29 cellular contexts compared by ENCODE assay signal in the genomic region with DNA sequence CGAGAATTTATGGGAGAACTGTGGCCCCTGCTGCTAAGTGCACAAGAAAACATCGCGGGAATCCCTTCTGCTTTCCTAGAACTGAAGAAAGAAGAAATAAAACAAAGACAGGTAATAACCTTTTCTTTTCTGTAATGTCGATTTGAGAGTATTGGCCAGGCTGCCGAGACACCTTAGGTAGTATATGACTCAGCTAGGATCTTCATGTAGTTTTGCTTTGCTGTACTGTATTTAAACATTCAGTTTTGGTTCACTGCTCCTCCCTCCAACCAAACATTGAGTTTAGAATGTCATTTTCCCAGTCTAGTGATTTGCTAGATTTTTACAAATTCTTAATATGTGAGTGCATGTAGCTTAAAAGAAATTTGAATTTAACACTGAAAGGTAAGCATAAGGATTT.
"Had no signal": no experiment of that assay in that cellular context is flagged by ENCODE, and none has a peak within 500 bp of the region (broad histone marks: within the 10 kb centered on the region; RNA-seq: fewer than 3 reads in every experiment).

No MANE protein-coding gene starts in this region.

- H3K4me3 ChIP-seq: adrenal gland, body of pancreas, gastrocnemius medialis, hepatocyte, left ventricle myocardium inferior, lung, mucosa of descending colon, testis, transverse colon, vagina had no signal

- H3K9me3 ChIP-seq: adrenal gland, body of pancreas, gastrocnemius medialis, left ventricle myocardium inferior, mucosa of descending colon, testis, transverse colon, vagina had no signal

- H3K27ac Mint-ChIP-seq: activated B cell treated with CpG ODN at 0.5 μM for 24 hours; activated T-helper 1 cell treated with anti-CD3 and anti-CD28 coated beads, Interleukin-12 subunit alpha, Interleukin-12 subunit beta, Interleukin-2, Interleukin-4 antibody, amounts not matched to agents 30 ng/mL and 10 ng/mL and 1 ng/mL, durations not matched to agents 14 hours and 24 hours and 36 hours had no signal

- H2AFZ ChIP-seq: hepatocyte had no signal

- ATAC-seq: body of pancreas; gastrocnemius medialis; mucosa of descending colon; natural killer cell treated with Interleukin-12 subunit alpha and Interleukin-12 subunit beta and Interleukin-15 and Interleukin-18, amount 100 ng/mL, for 72 hours; right cardiac atrium; SK-N-SH treated with all-trans-retinoic acid at 6 μM for 48 hours had no signal

- FAIRE-seq: colon, endometrium had no signal

- DNase-seq: activated B cell treated with CpG ODN at 0.5 μM for 24 hours; activated CD4-positive, alpha-beta T cell treated with anti-CD3 and anti-CD28 coated beads, Interleukin-2, amount 50 U/mL, for 4 hours; activated effector memory CD4-positive, alpha-beta T cell treated with anti-CD3 and anti-CD28 coated beads, Interleukin-2, amount 50 U/mL, for 16 hours; adrenal gland; aorta; body of pancreas; dermis blood vessel endothelial cell; effector CD4-positive, alpha-beta T cell; gastrocnemius medialis; islet precursor cell; left ventricle myocardium inferior; mesendoderm; mucosa of descending colon; posterior cingulate gyrus; right cardiac atrium; stimulated activated CD4-positive, alpha-beta T cell treated with anti-CD3 and anti-CD28 coated beads, Interleukin-15, amount 100 ng/mL, for 24 hours; stimulated activated CD4-positive, alpha-beta T cell treated with anti-CD3 and anti-CD28 coated beads, Interleukin-2, amount 100 ng/mL, for 24 hours; stimulated activated naive CD4-positive, alpha-beta T cell; testis; transverse colon had no signal

- H3K4me2 ChIP-seq: hepatocyte had no signal

- H3K27me3 Mint-ChIP-seq: activated B cell treated with CpG ODN at 0.5 μM for 24 hours; natural killer cell treated with Interleukin-12 subunit alpha and Interleukin-12 subunit beta and Interleukin-15 and Interleukin-18, amount 100 ng/mL, for 72 hours had no signal

- H3K9me3 Mint-ChIP-seq: activated B cell treated with CpG ODN at 0.5 μM for 24 hours; activated naive CD4-positive, alpha-beta T cell treated with anti-CD3 and anti-CD28 coated beads, Interleukin-2, amount 50 U/mL, for 72 hours; activated T-helper 1 cell treated with anti-CD3 and anti-CD28 coated beads, Interleukin-12 subunit alpha, Interleukin-12 subunit beta, Interleukin-2, Interleukin-4 antibody, amounts not matched to agents 30 ng/mL and 10 ng/mL and 1 ng/mL, durations not matched to agents 14 hours and 24 hours and 36 hours; natural killer cell treated with Interleukin-12 subunit alpha and Interleukin-12 subunit beta and Interleukin-15 and Interleukin-18, amount 100 ng/mL, for 72 hours had no signal

- H3K27me3 ChIP-seq: adrenal gland, body of pancreas, gastrocnemius medialis, hepatocyte, testis, transverse colon, vagina had no signal

- H3K4me3 Mint-ChIP-seq: activated B cell treated with CpG ODN at 0.5 μM for 24 hours; activated T-helper 1 cell treated with anti-CD3 and anti-CD28 coated beads, Interleukin-12 subunit alpha, Interleukin-12 subunit beta, Interleukin-2, Interleukin-4 antibody, amounts not matched to agents 30 ng/mL and 10 ng/mL and 1 ng/mL, durations not matched to agents 14 hours and 24 hours and 36 hours; natural killer cell treated with Interleukin-12 subunit alpha and Interleukin-12 subunit beta and Interleukin-15 and Interleukin-18, amount 100 ng/mL, for 72 hours had no signal

- H3K27ac ChIP-seq: adrenal gland, body of pancreas, gastrocnemius medialis, hepatocyte, left ventricle myocardium inferior, testis, transverse colon, vagina had no signal
